Comparison of ENCODE assay signal across 29 cellular contexts in genomic region chr22:26448334-26448733, GRCh38.
"Had no signal": no experiment of that assay in that cellular context is flagged by ENCODE, and none has a peak within 500 bp of the region (broad histone marks: within the 10 kb centered on the region; RNA-seq: fewer than 3 reads in every experiment).

No MANE protein-coding gene starts in this region.

- H3K9me3 Mint-ChIP-seq: activated CD4-positive, alpha-beta memory T cell treated with anti-CD3 and anti-CD28 coated beads, Interleukin-2, amount 10 ng/mL, durations not matched to agents 7 days and 5 days; activated CD4-positive, alpha-beta T cell treated with anti-CD3 and anti-CD28 coated beads, Interleukin-2, amount 10 ng/mL, durations not matched to agents 7 days and 5 days; activated T-cell treated with anti-CD3 and anti-CD28 coated beads, Interleukin-2, amount 50 U/mL, for 24 hours; nephron; stimulated activated memory B cell treated with anti-CD40 and anti-IgM and Interleukin-4, amounts not matched to agents 10 μg/mL and 1 μg/mL and 100 μg/mL, for 72 hours; stimulated activated naive CD8-positive, alpha-beta T cell treated with anti-CD3 and anti-CD28 coated beads, Interleukin-15, amount 100 ng/mL, for 72 hours; T-helper 1 cell treated with Interleukin-12 subunit alpha and Interleukin-12 subunit beta and Interleukin-4 antibody, amounts not matched to agents 30 μg/mL and 1 μg/mL, for 36 hours had no signal

- H3K4me1 Mint-ChIP-seq: activated CD4-positive, alpha-beta memory T cell treated with anti-CD3 and anti-CD28 coated beads, Interleukin-2, amount 10 ng/mL, durations not matched to agents 7 days and 5 days; activated CD4-positive, alpha-beta T cell treated with anti-CD3 and anti-CD28 coated beads, Interleukin-2, amount 10 ng/mL, durations not matched to agents 7 days and 5 days; nephron; stimulated activated memory B cell treated with anti-CD40 and anti-IgM and Interleukin-4, amounts not matched to agents 10 μg/mL and 1 μg/mL and 100 μg/mL, for 72 hours had no signal

- H3K4me3 ChIP-seq: adrenal gland, body of pancreas, esophagus muscularis mucosa, lung, mucosa of descending colon, ovary, thyroid gland, upper lobe of left lung had no signal

- FAIRE-seq: small intestine had no signal

- DNase-seq: activated CD4-positive, alpha-beta memory T cell treated with anti-CD3 and anti-CD28 coated beads, Interleukin-2, amount 10 ng/mL, durations not matched to agents 7 days and 5 days; activated CD4-positive, alpha-beta T cell treated with anti-CD3 and anti-CD28 coated beads, Interleukin-2, amount 10 ng/mL, durations not matched to agents 7 days and 5 days; activated CD8-positive, alpha-beta memory T cell treated with anti-CD3 and anti-CD28 coated beads, Interleukin-2, amount 50 U/mL, for 48 hours; activated T-cell treated with anti-CD3 and anti-CD28 coated beads, Interleukin-2, amount 50 U/mL, for 24 hours; adrenal gland; aorta; body of pancreas; foreskin keratinocyte; kidney glomerular epithelial cell; mesendoderm; mucosa of descending colon; ovary; sigmoid colon; small intestine; stimulated activated CD4-positive, alpha-beta T cell treated with anti-CD3 and anti-CD28 coated beads, Interleukin-4, amount 100 ng/mL, for 24 hours; stimulated activated naive CD8-positive, alpha-beta T cell treated with anti-CD3 and anti-CD28 coated beads, Interleukin-15, amount 100 ng/mL, for 72 hours; substantia nigra; SW 1271; T-helper 9 cell; thyroid gland; upper lobe of left lung had no signal

- H3K36me3 Mint-ChIP-seq: activated naive CD8-positive, alpha-beta T cell had no signal

- H3K27ac ChIP-seq: adrenal gland, body of pancreas, foreskin keratinocyte, ovary, thyroid gland, upper lobe of left lung had no signal

- H3K9me3 ChIP-seq: adrenal gland, body of pancreas, esophagus muscularis mucosa, mucosa of descending colon, ovary, sigmoid colon, thyroid gland, upper lobe of left lung had no signal

- H3K36me3 ChIP-seq: ovary had no signal

- H3K4me1 ChIP-seq: adrenal gland, body of pancreas, foreskin keratinocyte, upper lobe of left lung had no signal

- H3K27me3 ChIP-seq: adrenal gland, body of pancreas, esophagus muscularis mucosa, foreskin keratinocyte, ovary, sigmoid colon, thyroid gland, upper lobe of left lung had no signal

- ATAC-seq: body of pancreas; foreskin keratinocyte; left lobe of liver; mucosa of descending colon; stimulated activated memory B cell treated with anti-CD40 and anti-IgM and Interleukin-4, amounts not matched to agents 10 μg/mL and 1 μg/mL and 100 μg/mL, for 72 hours; stimulated activated naive CD8-positive, alpha-beta T cell treated with anti-CD3 and anti-CD28 coated beads, Interleukin-15, amount 100 ng/mL, for 72 hours had no signal

- H3K27me3 Mint-ChIP-seq: activated CD4-positive, alpha-beta memory T cell treated with anti-CD3 and anti-CD28 coated beads, Interleukin-2, amount 10 ng/mL, durations not matched to agents 7 days and 5 days; activated CD4-positive, alpha-beta T cell treated with anti-CD3 and anti-CD28 coated beads, Interleukin-2, amount 10 ng/mL, durations not matched to agents 7 days and 5 days; activated naive CD8-positive, alpha-beta T cell; activated T-cell treated with anti-CD3 and anti-CD28 coated beads, Interleukin-2, amount 50 U/mL, for 24 hours; progenitor cell of endocrine pancreas; stimulated activated memory B cell treated with anti-CD40 and anti-IgM and Interleukin-4, amounts not matched to agents 10 μg/mL and 1 μg/mL and 100 μg/mL, for 72 hours; stimulated activated naive CD8-positive, alpha-beta T cell treated with anti-CD3 and anti-CD28 coated beads, Interleukin-15, amount 100 ng/mL, for 72 hours had no signal

- H3K27ac Mint-ChIP-seq: activated CD4-positive, alpha-beta memory T cell treated with anti-CD3 and anti-CD28 coated beads, Interleukin-2, amount 10 ng/mL, durations not matched to agents 7 days and 5 days; activated CD4-positive, alpha-beta T cell treated with anti-CD3 and anti-CD28 coated beads, Interleukin-2, amount 10 ng/mL, durations not matched to agents 7 days and 5 days; activated naive CD8-positive, alpha-beta T cell; activated T-cell treated with anti-CD3 and anti-CD28 coated beads, Interleukin-2, amount 50 U/mL, for 24 hours; nephron; stimulated activated memory B cell treated with anti-CD40 and anti-IgM and Interleukin-4, amounts not matched to agents 10 μg/mL and 1 μg/mL and 100 μg/mL, for 72 hours; stimulated activated naive CD8-positive, alpha-beta T cell treated with anti-CD3 and anti-CD28 coated beads, Interleukin-15, amount 100 ng/mL, for 72 hours; T-helper 1 cell treated with Interleukin-12 subunit alpha and Interleukin-12 subunit beta and Interleukin-4 antibody, amounts not matched to agents 30 μg/mL and 1 μg/mL, for 36 hours had no signal

- H3K4me3 Mint-ChIP-seq: activated CD4-positive, alpha-beta memory T cell treated with anti-CD3 and anti-CD28 coated beads, Interleukin-2, amount 10 ng/mL, durations not matched to agents 7 days and 5 days; activated CD4-positive, alpha-beta T cell treated with anti-CD3 and anti-CD28 coated beads, Interleukin-2, amount 10 ng/mL, durations not matched to agents 7 days and 5 days; activated naive CD8-positive, alpha-beta T cell; activated T-cell treated with anti-CD3 and anti-CD28 coated beads, Interleukin-2, amount 50 U/mL, for 24 hours; nephron; stimulated activated memory B cell treated with anti-CD40 and anti-IgM and Interleukin-4, amounts not matched to agents 10 μg/mL and 1 μg/mL and 100 μg/mL, for 72 hours; stimulated activated naive CD8-positive, alpha-beta T cell treated with anti-CD3 and anti-CD28 coated beads, Interleukin-15, amount 100 ng/mL, for 72 hours; T-helper 1 cell treated with Interleukin-12 subunit alpha and Interleukin-12 subunit beta and Interleukin-4 antibody, amounts not matched to agents 30 μg/mL and 1 μg/mL, for 36 hours had no signal
